Comparison of ENCODE assay signal across 8 cellular contexts in the genomic region with DNA sequence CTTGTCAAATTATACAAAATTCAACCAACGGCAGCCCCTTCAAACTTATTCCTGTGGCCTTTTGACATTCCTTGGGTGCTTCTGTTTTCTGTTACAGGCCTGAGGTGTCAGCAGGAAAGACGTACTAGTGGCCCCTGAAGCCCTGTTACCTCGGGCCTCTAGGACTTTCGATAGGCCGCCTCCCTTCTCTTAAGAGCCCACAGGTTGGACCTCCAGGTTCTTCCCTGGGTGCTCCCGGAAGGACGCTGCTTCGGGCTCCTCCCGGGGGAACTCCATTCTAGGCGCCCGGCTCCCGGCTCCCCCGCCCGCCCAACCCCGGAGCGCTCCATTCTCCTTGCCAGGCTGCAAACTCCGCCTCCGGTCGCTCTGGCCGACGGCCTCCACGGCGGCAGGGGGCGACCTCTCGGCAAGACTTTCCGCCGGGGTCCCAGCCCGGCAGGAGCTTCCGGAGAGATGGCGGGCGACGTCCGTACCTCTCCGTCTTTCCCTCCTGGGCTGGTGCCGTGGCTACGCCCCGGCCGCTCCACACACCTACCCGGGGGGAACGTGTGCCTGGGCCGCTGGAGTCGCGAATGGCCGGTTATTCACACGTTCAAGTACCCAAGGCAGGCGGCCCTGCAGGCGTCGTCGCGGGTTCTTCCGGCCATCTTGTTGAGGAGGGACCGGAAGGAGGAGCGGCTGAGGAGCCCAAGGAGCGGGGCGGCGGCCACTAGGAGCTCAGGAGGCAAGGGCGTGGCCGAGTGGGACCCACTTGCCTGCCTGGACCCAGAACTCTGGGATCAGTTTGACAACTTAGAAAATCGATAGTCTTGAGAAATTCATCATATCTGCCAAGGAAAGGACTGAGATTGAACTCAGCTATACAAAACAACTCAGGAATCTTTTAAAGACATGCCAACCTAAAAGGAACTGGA. TPM values are rescaled to one million over a fixed set of nuclear protein-coding genes. Genes with fewer than 3 reads are reported as not detected.
DNase-seq lines count a peak whose midpoint lies in the region; ATAC-seq and TF ChIP-seq lines count a peak whose summit lies in the region.

No MANE protein-coding gene starts in this region.

- DNase-seq in RWPE2 (ENCODE audit: low spot score) (peak; percentile 81), occipital lobe (lab: John Stamatoyannopoulos, UW) (peak; percentile 82), suprapubic skin (ENCODE audit: low spot score in 2 of 2) (peak; percentile 85 to 92)
- DNase-seq in activated naive CD4-positive, alpha-beta T cell (lab: John Stamatoyannopoulos, UW), result peak; percentile 64 to 82 (median 74)

- peak; percentile 26 for TF ChIP-seq CTCF in DOHH2 (IDR thresholded peaks at IDR 0.05; ENCODE audit: low read depth, low read length, poor library complexity, severe bottlenecking)
- peak; percentile 84 for TF ChIP-seq CTCF in RWPE2 (IDR thresholded peaks at IDR 0.05; ENCODE audit: poor library complexity, severe bottlenecking)
- peak in 3 of 4 experiments; percentile 26 to 95 (median 39) for TF ChIP-seq CTCF in gastroesophageal sphincter (IDR thresholded peaks at IDR 0.05)
- TF ChIP-seq CTCF in suprapubic skin (IDR thresholded peaks at IDR 0.05), result peak in 1 of 2 donors; percentile 61

- peak overlapping the region; percentile 78 for H3K4me3 ChIP-seq in DOHH2 (ENCODE audit: low read length)
- peak overlapping the region; percentile 76 for H3K4me3 ChIP-seq in RWPE2 (ENCODE audit: severe bottlenecking)
- H3K4me3 ChIP-seq in gastroesophageal sphincter, result peak overlapping the region; percentile 48 to 82
- H3K4me3 ChIP-seq in suprapubic skin, result peak overlapping the region; percentile 65

- 0 out of 2 replicates have a peak, but pooled peaks cover 2% of the 10 kb centered on the region for H3K27me3 ChIP-seq in DOHH2 (ENCODE audit: control insufficient read depth, low read length)
- H3K27me3 ChIP-seq in RWPE2 (ENCODE audit: insufficient read depth, poor library complexity, severe bottlenecking), result no peaks in the 10 kb centered on the region
- no peaks in the 10 kb centered on the region for H3K27me3 ChIP-seq in gastroesophageal sphincter
- H3K27me3 ChIP-seq in suprapubic skin, result no peaks in the 10 kb centered on the region

- H3K9me3 ChIP-seq in DOHH2 (ENCODE audit: control insufficient read depth, insufficient read depth, low read length) (peaks cover 7% of the 10 kb centered on the region), RWPE2 (ENCODE audit: severe bottlenecking) (no peaks in the 10 kb centered on the region), gastroesophageal sphincter (no peaks in the 10 kb centered on the region), suprapubic skin (no peaks in the 10 kb centered on the region)

- H3K36me3 ChIP-seq in DOHH2 (ENCODE audit: control insufficient read depth, low read length) (no peaks in the 10 kb centered on the region), RWPE2 (ENCODE audit: low read depth) (no peaks in the 10 kb centered on the region), gastroesophageal sphincter (no peaks in the 10 kb centered on the region), suprapubic skin (no peaks in the 10 kb centered on the region)

- H3F3A ChIP-seq in DOHH2 (ENCODE audit: control insufficient read depth, insufficient read depth), result no peaks in the 10 kb centered on the region; the same call in 1 of the 2 replicates

- TF ChIP-seq POLR2A in gastroesophageal sphincter (IDR thresholded peaks at IDR 0.05) (peak; percentile 35 to 37), suprapubic skin (IDR thresholded peaks at IDR 0.05) (no peak)

- H3K4me1 ChIP-seq in DOHH2 (ENCODE audit: control insufficient read depth, low read length), result peaks cover 9% of the 10 kb centered on the region
- H3K4me1 ChIP-seq in RWPE2 (ENCODE audit: insufficient read depth, poor library complexity, severe bottlenecking), result peaks cover 7% of the 10 kb centered on the region
- peaks cover 0 to 7% (median 0%) of the 10 kb centered on the region in 3 donors for H3K4me1 ChIP-seq in gastroesophageal sphincter
- H3K4me1 ChIP-seq in suprapubic skin, result no peaks in the 10 kb centered on the region

- TF ChIP-seq EP300 in Ishikawa (IDR thresholded peaks at IDR 0.05; ENCODE audit: borderline replicate concordance) (no peak), gastroesophageal sphincter (IDR thresholded peaks at IDR 0.05) (no peak), suprapubic skin (IDR thresholded peaks at IDR 0.05) (no peak)

- WGBS in gastroesophageal sphincter (ENCODE audit: low coverage in 1 of 2), 2 donors, result 0 to 23% methylated on average over 2 to 9 of the region's 59 CpGs
- 4% methylated on average over 29 of the region's 59 CpGs for WGBS in suprapubic skin

- H3K9me2 ChIP-seq in DOHH2 (replicated peaks; ENCODE audit: control insufficient read depth, low read length), result no peaks in the 10 kb centered on the region

- no peaks in the 10 kb centered on the region for H4K20me1 ChIP-seq in DOHH2 (ENCODE audit: control insufficient read depth, insufficient read depth, low read depth, low read length)

- peak; percentile 13; the same call in 1 of the 2 replicates for TF ChIP-seq RAD21 in Ishikawa (IDR thresholded peaks at IDR 0.05; ENCODE audit: low read depth)

- ATAC-seq in GM21576 (IDR thresholded peaks at IDR 0.05; ENCODE audit: unreplicated experiment) (peak; percentile 93), RWPE2 (ENCODE audit: low read depth) (peak; percentile 93), gastroesophageal sphincter (peak; percentile 97)

- H3K4me2 ChIP-seq in DOHH2 (ENCODE audit: low read length), result peak overlapping the region; percentile 70

- H3K79me2 ChIP-seq in DOHH2 (ENCODE audit: control insufficient read depth, low read length), result no peaks in the 10 kb centered on the region

- no peak overlapping the region for H3K27ac ChIP-seq in DOHH2 (ENCODE audit: low read depth, low read length)
- H3K27ac ChIP-seq in RWPE2 (ENCODE audit: poor library complexity, severe bottlenecking), result peak overlapping the region; percentile 62
- peak overlapping the region; percentile 29 to 91 (median 88) for H3K27ac ChIP-seq in gastroesophageal sphincter
- H3K27ac ChIP-seq in suprapubic skin, result peak overlapping the region; percentile 88

TF ChIP-seq in Ishikawa, 13 proteins besides CTCF, POLR2A, EP300 and RAD21:
- TF ChIP-seq TEAD4 (IDR thresholded peaks at IDR 0.05) (no peak), TCF12 (IDR thresholded peaks at IDR 0.05; ENCODE audit: low read depth) (peak; percentile 59), TAF1 (IDR thresholded peaks at IDR 0.05; ENCODE audit: low read depth) (peak; percentile 94), CREB1 (IDR thresholded peaks at IDR 0.05; ENCODE audit: low read depth) (no peak), YY1 (IDR thresholded peaks at IDR 0.05; ENCODE audit: low read depth) (peak; percentile 92)
- TF ChIP-seq, protein P1, sequence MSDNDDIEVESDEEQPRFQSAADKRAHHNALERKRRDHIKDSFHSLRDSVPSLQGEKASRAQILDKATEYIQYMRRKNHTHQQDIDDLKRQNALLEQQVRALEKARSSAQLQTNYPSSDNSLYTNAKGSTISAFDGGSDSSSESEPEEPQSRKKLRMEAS (IDR thresholded peaks at IDR 0.05), result peak; percentile 81
- TF ChIP-seq, protein P2, sequence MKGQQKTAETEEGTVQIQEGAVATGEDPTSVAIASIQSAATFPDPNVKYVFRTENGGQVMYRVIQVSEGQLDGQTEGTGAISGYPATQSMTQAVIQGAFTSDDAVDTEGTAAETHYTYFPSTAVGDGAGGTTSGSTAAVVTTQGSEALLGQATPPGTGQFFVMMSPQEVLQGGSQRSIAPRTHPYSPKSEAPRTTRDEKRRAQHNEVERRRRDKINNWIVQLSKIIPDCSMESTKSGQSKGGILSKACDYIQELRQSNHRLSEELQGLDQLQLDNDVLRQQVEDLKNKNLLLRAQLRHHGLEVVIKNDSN (IDR thresholded peaks at IDR 0.05), result no peak

RNA-seq across cellular contexts. Expression of a gene that starts 27.5 kb away (rescaled TPM):
- total RNA-seq in gastroesophageal sphincter (10 to 100 TPM; 15.5 to 43.1 (median 30.5) TPM), occipital lobe (24.5 TPM), suprapubic skin (10 to 100 TPM; 18.9 to 44.0 (median 28.1) TPM)

RNA-seq across cellular contexts. Expression of a gene that starts 58.5 kb away (rescaled TPM):
- total RNA-seq in gastroesophageal sphincter, result 100 to 1,000 TPM; 115 to 185 (median 133) TPM
- total RNA-seq in occipital lobe, result 52.6 TPM
- 10 to 100 TPM; 65.2 to 96.6 (median 79.2) TPM for total RNA-seq in suprapubic skin

Comparison
In these comparisons a context has a peak if more than half of its experiments do, and no peak if none do; other contexts are left out.
1. POLR2A ChIP-seq: peak in gastroesophageal sphincter (2 of 2); none in suprapubic skin (0 of 2).
2. Peak in every context shown above with its lines, with median percentiles within 50 percentile points of each other: H3K4me3 ChIP-seq, ATAC-seq and DNase-seq.